ENCODE assay signal across 18 cellular contexts in genomic region chr5:142621227-142621626, GRCh38.
DNase-seq lines count a peak whose midpoint lies in the region; ATAC-seq and TF ChIP-seq lines count a peak whose summit lies in the region.
"Had no signal": no experiment of that assay in that cellular context is flagged by ENCODE, and none has a peak within 500 bp of the region (broad histone marks: within the 10 kb centered on the region; RNA-seq: fewer than 3 reads in every experiment).

No MANE protein-coding gene starts in this region.

- H3K27me3 ChIP-seq in H7 (ENCODE audit: control insufficient read depth, insufficient read depth, low read length): no peaks in the 10 kb centered on the region
- H3K27me3 ChIP-seq in CD8-positive, alpha-beta T cell (ENCODE audit: insufficient read depth, low read length): no peaks in the 10 kb centered on the region
- H3K27me3 ChIP-seq: breast epithelium, heart left ventricle, upper lobe of right lung had no signal

- POLR2A ChIA-PET in CD8-positive, alpha-beta T cell (lab: Charles Lee): no interaction called here

- no peaks in the 10 kb centered on the region for H3K4me1 ChIP-seq in CD8-positive, alpha-beta T cell (ENCODE audit: insufficient read depth, low read length)
- H3K4me1 ChIP-seq: breast epithelium had no signal

- TF ChIP-seq CTCF in WI38 (IDR thresholded peaks at IDR 0.05; ENCODE audit: low read depth, low read length): no peak
- no peak for TF ChIP-seq CTCF in foreskin fibroblast (IDR thresholded peaks at IDR 0.05; ENCODE audit: low read depth, low read length)
- TF ChIP-seq CTCF in CD8-positive, alpha-beta T cell (IDR thresholded peaks at IDR 0.05): no peak

- H3K27me3 Mint-ChIP-seq in CD8-positive, alpha-beta T cell (ENCODE audit: low read depth): peaks cover 2% of the 10 kb centered on the region
- peaks cover 18% of the 10 kb centered on the region for H3K27me3 Mint-ChIP-seq in activated naive CD4-positive, alpha-beta T cell treated with anti-CD3 and anti-CD28 coated beads, Interleukin-2, amount 10 ng/mL, durations not matched to agents 7 days and 5 days

- H3K36me3 ChIP-seq in H7 (replicated peaks; ENCODE audit: control insufficient read depth, insufficient read depth, low read length): no peaks in the 10 kb centered on the region
- no peaks in the 10 kb centered on the region for H3K36me3 ChIP-seq in CD8-positive, alpha-beta T cell (ENCODE audit: insufficient read depth, low read length)
- H3K36me3 ChIP-seq: breast epithelium, heart left ventricle, upper lobe of right lung had no signal

- ATAC-seq in CD8-positive, alpha-beta T cell: no peak
- ATAC-seq: heart left ventricle, upper lobe of right lung had no signal

- no peaks in the 10 kb centered on the region for H3K9me3 ChIP-seq in CD8-positive, alpha-beta T cell (ENCODE audit: low read length)
- H3K9me3 ChIP-seq: breast epithelium, upper lobe of right lung had no signal

- H3K4me3 ChIP-seq in H7 (ENCODE audit: insufficient read depth, low read depth, low read length): no peak overlapping the region
- peak overlapping the region; percentile 46 for H3K4me3 ChIP-seq in WI38 (ENCODE audit: low read depth, low read length)
- no peak overlapping the region for H3K4me3 ChIP-seq in foreskin fibroblast (ENCODE audit: low read depth in 1 of 2, low read length in 2 of 2)
- no peak overlapping the region for H3K4me3 ChIP-seq in CD8-positive, alpha-beta T cell (ENCODE audit: low read depth, low read length)
- H3K4me3 ChIP-seq: breast epithelium, heart left ventricle, upper lobe of right lung had no signal

- H3K27ac ChIP-seq in CD8-positive, alpha-beta T cell (ENCODE audit: low read depth, low read length): no peak overlapping the region
- H3K27ac ChIP-seq: breast epithelium, heart left ventricle, upper lobe of right lung had no signal

- no peaks in the 10 kb centered on the region for H3K9me3 Mint-ChIP-seq in CD8-positive, alpha-beta T cell
- no peaks in the 10 kb centered on the region for H3K9me3 Mint-ChIP-seq in activated naive CD4-positive, alpha-beta T cell treated with anti-CD3 and anti-CD28 coated beads, Interleukin-2, amount 10 ng/mL, durations not matched to agents 7 days and 5 days
- H3K9me3 Mint-ChIP-seq: activated T-helper 1 cell treated with anti-CD3 and anti-CD28 coated beads, Interleukin-12 subunit alpha, Interleukin-12 subunit beta, Interleukin-2, Interleukin-4 antibody, amounts not matched to agents 30 ng/mL and 10 ng/mL and 1 ng/mL, durations not matched to agents 14 hours and 24 hours and 36 hours had no signal

- no peak overlapping the region for H3K4me3 Mint-ChIP-seq in CD8-positive, alpha-beta T cell
- no peak overlapping the region for H3K4me3 Mint-ChIP-seq in activated naive CD4-positive, alpha-beta T cell treated with anti-CD3 and anti-CD28 coated beads, Interleukin-2, amount 10 ng/mL, durations not matched to agents 7 days and 5 days
- H3K4me3 Mint-ChIP-seq: activated T-helper 1 cell treated with anti-CD3 and anti-CD28 coated beads, Interleukin-12 subunit alpha, Interleukin-12 subunit beta, Interleukin-2, Interleukin-4 antibody, amounts not matched to agents 30 ng/mL and 10 ng/mL and 1 ng/mL, durations not matched to agents 14 hours and 24 hours and 36 hours; CD8-positive, alpha-beta memory T cell; endodermal cell had no signal

- no peak overlapping the region for H3K27ac Mint-ChIP-seq in CD8-positive, alpha-beta T cell
- H3K27ac Mint-ChIP-seq in activated naive CD4-positive, alpha-beta T cell treated with anti-CD3 and anti-CD28 coated beads, Interleukin-2, amount 10 ng/mL, durations not matched to agents 7 days and 5 days: no peak overlapping the region
- H3K27ac Mint-ChIP-seq: activated T-helper 1 cell treated with anti-CD3 and anti-CD28 coated beads, Interleukin-12 subunit alpha, Interleukin-12 subunit beta, Interleukin-2, Interleukin-4 antibody, amounts not matched to agents 30 ng/mL and 10 ng/mL and 1 ng/mL, durations not matched to agents 14 hours and 24 hours and 36 hours; CD8-positive, alpha-beta memory T cell had no signal

- no peaks in the 10 kb centered on the region for H3K36me3 Mint-ChIP-seq in CD8-positive, alpha-beta T cell
- no peaks in the 10 kb centered on the region for H3K36me3 Mint-ChIP-seq in activated naive CD4-positive, alpha-beta T cell treated with anti-CD3 and anti-CD28 coated beads, Interleukin-2, amount 10 ng/mL, durations not matched to agents 7 days and 5 days
- H3K36me3 Mint-ChIP-seq: CD8-positive, alpha-beta memory T cell had no signal

- intact Hi-C loops in CD8-positive, alpha-beta T cell (cut with DNase I, micrococcal nuclease): no loop called here

- CTCF ChIA-PET in CD8-positive, alpha-beta T cell (lab: Charles Lee): interaction anchor here (1.3 kb wide), 1 partner anchor 11 kb away, joined by 3 read pairs; no protein-coding TSS in a partner anchor
- CTCF ChIA-PET in activated naive CD4-positive, alpha-beta T cell treated with anti-CD3 and anti-CD28 coated beads, Interleukin-2, amount 10 ng/mL, durations not matched to agents 7 days and 5 days (lab: Charles Lee): no interaction called here

- no peaks in the 10 kb centered on the region for H3K4me1 Mint-ChIP-seq in CD8-positive, alpha-beta T cell (ENCODE audit: low read depth)
- peaks cover 9% of the 10 kb centered on the region for H3K4me1 Mint-ChIP-seq in activated naive CD4-positive, alpha-beta T cell treated with anti-CD3 and anti-CD28 coated beads, Interleukin-2, amount 10 ng/mL, durations not matched to agents 7 days and 5 days
- H3K4me1 Mint-ChIP-seq: CD8-positive, alpha-beta memory T cell had no signal

- DNase-seq in H7 (peak; percentile 1), foreskin fibroblast (peak; percentile 79 to 90), stromal cell of bone marrow (ENCODE audit: low read depth) (peak; percentile 50), NCI-H1105 (lab: John Stamatoyannopoulos, UW) (no peak)
- DNase-seq in CD8-positive, alpha-beta T cell: no peak
- no peak for DNase-seq in activated naive CD4-positive, alpha-beta T cell treated with anti-CD3 and anti-CD28 coated beads, Interleukin-2, amount 10 ng/mL, durations not matched to agents 7 days and 5 days
- DNase-seq: activated CD4-positive, alpha-beta T cell treated with anti-CD3 and anti-CD28 coated beads, Interleukin-2, amount 50 U/mL, for 1 hour; CD8-positive, alpha-beta memory T cell; endodermal cell; heart left ventricle; left cardiac atrium; NCI-H82; stimulated activated CD4-positive, alpha-beta T cell treated with anti-CD3 and anti-CD28 coated beads, Interleukin-2, amount 100 ng/mL, for 24 hours; stimulated activated CD8-positive, alpha-beta memory T cell treated with anti-CD3 and anti-CD28 coated beads, Interleukin-4, amount 100 ng/mL, for 48 hours; upper lobe of right lung had no signal

Comparison
In these comparisons a context has a peak if more than half of its experiments do, and no peak if none do; other contexts are left out.
1. DNase-seq: peak in H7 (single experiment), foreskin fibroblast (2 of 2) and stromal cell of bone marrow (single experiment); none in CD8-positive, alpha-beta T cell (0 of 7), activated naive CD4-positive, alpha-beta T cell treated with anti-CD3 and anti-CD28 coated beads, Interleukin-2, amount 10 ng/mL, durations not matched to agents 7 days and 5 days (single experiment) and NCI-H1105 (single experiment).